In genomic region chr9:73023025-73023541, GRCh38 we compare ENCODE assay signal across 8 cellular contexts.
DNase-seq lines count a peak whose midpoint lies in the region; ATAC-seq, FAIRE-seq and TF ChIP-seq lines count a peak whose summit lies in the region.

No MANE protein-coding gene starts in this region.

- FAIRE-seq in A549 (lab: Jason Lieb, UNC), result peak; percentile 93

- H3K4me2 ChIP-seq in A549, result peak overlapping the region; percentile 71

- H3K9me3 ChIP-seq in A549 (peaks cover 17% of the 10 kb centered on the region), right cardiac atrium (ENCODE audit: control insufficient read depth, low read length) (no peaks in the 10 kb centered on the region), sigmoid colon (no peaks in the 10 kb centered on the region)

- H3K4me3 ChIP-seq in A549 (no peak overlapping the region; the same call in 2 of the 3 replicates), HL-60 (replicated peaks; ENCODE audit: insufficient read depth, low read length) (no peak overlapping the region), right cardiac atrium (ENCODE audit: low read length) (no peak overlapping the region), sigmoid colon (no peak overlapping the region)

- TF ChIP-seq CTCF in A549 (IDR thresholded peaks at IDR 0.05) (peak; percentile 92), HL-60 (IDR thresholded peaks at IDR 0.05; ENCODE audit: insufficient read depth, low read length) (peak; percentile 71), sigmoid colon (IDR thresholded peaks at IDR 0.05) (peak; percentile 81 to 85 (median 84))

- TF ChIP-seq EP300 in A549 (IDR thresholded peaks at IDR 0.05) (peak in 1 of 2 experiments; percentile 41; a peak in 1 of 5 replicates), sigmoid colon (IDR thresholded peaks at IDR 0.05) (no peak)

- intact Hi-C loops in right cardiac atrium (cut with DNase I) (loop anchor here in 3 of 4 donors (5.0 to 10.0 kb wide), 2 partner anchors 62 to 166 kb away; no protein-coding TSS in a partner anchor), sigmoid colon (cut with DNase I) (loop anchor here (1.0 to 5.0 kb wide), 4 partner anchors 60 to 166 kb away; partner anchors contain the start of gene ALDH1A1)

- POLR2A ChIA-PET in A549 (lab: Yijun Ruan, JAX), result interaction anchor here (0.6 to 1.7 kb wide), 3 partner anchors 73 to 97 kb away, joined by 3 to 6 read pairs (median 3); no protein-coding TSS in a partner anchor

- under 1% methylated on average over 7 of the region's 7 CpGs for WGBS in A549 (ENCODE audit: missing lambda C conversion rate)
- 14% methylated on average over 7 of the region's 7 CpGs for WGBS in right cardiac atrium
- WGBS in sigmoid colon, 2 donors, result 2 to 9% methylated on average over 7 of the region's 7 CpGs

- peak overlapping the region; percentile 87 to 89 for H3K27ac ChIP-seq in A549
- H3K27ac ChIP-seq in HL-60 (replicated peaks), result no peak overlapping the region
- no peak overlapping the region for H3K27ac ChIP-seq in right cardiac atrium (ENCODE audit: low read length)
- H3K27ac ChIP-seq in sigmoid colon, result peak overlapping the region in 3 of 4 donors; percentile 42 to 61 (median 45)

- peak; percentile 42 to 96 for DNase-seq in A549 (ENCODE audit: low read depth in 1 of 2, low spot score in 1 of 2)
- DNase-seq in HL-60 (ENCODE audit: low read depth in 1 of 2, low spot score in 1 of 2), result peak; percentile 13 to 41
- peak; percentile 61 for DNase-seq in RPMI7951 (ENCODE audit: low read depth)
- peak; percentile 1 for DNase-seq in activated naive CD8-positive, alpha-beta T cell treated with anti-CD3 and anti-CD28 coated beads, Interleukin-2, amount 50 U/mL, for 16 hours (ENCODE audit: low read depth, low spot score)
- DNase-seq in right cardiac atrium, result peak; percentile 32 to 62 (median 49)
- DNase-seq in sigmoid colon, result peak; percentile 75

- ATAC-seq in A549 (peak; percentile 77 to 89), GM18498 (IDR thresholded peaks at IDR 0.05; ENCODE audit: unreplicated experiment) (peak; percentile 74), right cardiac atrium (peak; percentile 55 to 60), HG03025 (IDR thresholded peaks at IDR 0.05; ENCODE audit: low FRiP score, unreplicated experiment) (no peak)

- no peak for TF ChIP-seq POLR2A in A549 (IDR thresholded peaks at IDR 0.05; ENCODE audit: low read length)
- no peak for TF ChIP-seq POLR2A in sigmoid colon (IDR thresholded peaks at IDR 0.05)

- H3K4me1 ChIP-seq in A549 (peaks cover 27% of the 10 kb centered on the region), right cardiac atrium (ENCODE audit: control insufficient read depth, insufficient read depth, low read length) (no peaks in the 10 kb centered on the region), sigmoid colon (peaks cover 0 to 18% (median 12%) of the 10 kb centered on the region in 4 donors)

- peaks cover 6% of the 10 kb centered on the region for H3K27me3 ChIP-seq in HL-60 (ENCODE audit: insufficient read depth, poor library complexity, severe bottlenecking)
- no peaks in the 10 kb centered on the region for H3K27me3 ChIP-seq in right cardiac atrium (ENCODE audit: control insufficient read depth, insufficient read depth)
- no peaks in the 10 kb centered on the region for H3K27me3 ChIP-seq in sigmoid colon

- no peaks in the 10 kb centered on the region for H3K36me3 ChIP-seq in sigmoid colon

- CTCF ChIA-PET in A549 (lab: Yijun Ruan, JAX), result interaction anchor here (0.6 to 3.8 kb wide), 54 partner anchors 9 to 983 kb away, joined by 3 to 35 read pairs (median 7); no protein-coding TSS in a partner anchor

- peak; percentile 96 to 97 for TF ChIP-seq RAD21 in A549 (conservative IDR thresholded peaks at IDR 0.05 in 1 of 2, IDR thresholded peaks at IDR 0.05 in 1 of 2)

TF ChIP-seq in A549, 52 proteins besides CTCF, POLR2A, EP300 and RAD21 (continues in another document):
- TF ChIP-seq JUNB (IDR thresholded peaks at IDR 0.05) (no peak), JUN (IDR thresholded peaks at IDR 0.05) (peak in 1 of 2 experiments; percentile 65; a peak in 3 of 5 replicates), TP53 (CRISPR knock-in tag; IDR thresholded peaks at IDR 0.05) (no peak), GATA3 (IDR thresholded peaks at IDR 0.05; ENCODE audit: borderline replicate concordance) (peak; percentile 73), POLR2AphosphoS2 (conservative IDR thresholded peaks at IDR 0.05; ENCODE audit: low read length) (no peak), PHF8 (IDR thresholded peaks at IDR 0.05; ENCODE audit: borderline replicate concordance, low read depth) (no peak), CBX2 (IDR thresholded peaks at IDR 0.05; ENCODE audit: borderline replicate concordance, low read depth) (no peak), CBX8 (IDR thresholded peaks at IDR 0.05) (no peak), ZNF302 (CRISPR knock-in tag; IDR thresholded peaks at IDR 0.05) (no peak), HOXB5 (CRISPR knock-in tag; IDR thresholded peaks at IDR 0.05) (no peak; the same call in 1 of the 2 replicates), KDM5A (IDR thresholded peaks at IDR 0.05) (no peak), FOSB (CRISPR knock-in tag; IDR thresholded peaks at IDR 0.05) (no peak), MAFK (IDR thresholded peaks at IDR 0.05; ENCODE audit: partially characterized antibody) (no peak), ESRRA (IDR thresholded peaks at IDR 0.05; ENCODE audit: borderline replicate concordance, low read length) (no peak), RCOR1 (IDR thresholded peaks at IDR 0.05; ENCODE audit: low read depth, low read length) (no peak), NFE2L2 (conservative IDR thresholded peaks at IDR 0.05; ENCODE audit: low read length) (no peak), PBX3 (IDR thresholded peaks at IDR 0.05) (no peak), ZSCAN20 (CRISPR knock-in tag; IDR thresholded peaks at IDR 0.05) (no peak), RFX5 (IDR thresholded peaks at IDR 0.05) (no peak), RNF2 (IDR thresholded peaks at IDR 0.05; ENCODE audit: borderline replicate concordance, low read depth) (no peak), NR3C1 (IDR thresholded peaks at IDR 0.05) (no peak), HES2 (IDR thresholded peaks at IDR 0.05) (no peak), HEYL (CRISPR knock-in tag; IDR thresholded peaks at IDR 0.05) (no peak), ZC3H11A (IDR thresholded peaks at IDR 0.05) (no peak), BHLHE40 (IDR thresholded peaks at IDR 0.05; ENCODE audit: low read depth, low read length) (no peak), HOXB13 (CRISPR knock-in tag; IDR thresholded peaks at IDR 0.05; ENCODE audit: low read depth) (no peak; the same call in none of the 2 replicates), CHD4 (IDR thresholded peaks at IDR 0.05; ENCODE audit: borderline replicate concordance) (no peak), HDAC2 (IDR thresholded peaks at IDR 0.05) (no peak), CEBPB (IDR thresholded peaks at IDR 0.05) (peak; percentile 32 to 80; a peak in 2 of 4 replicates), ZFP36 (IDR thresholded peaks at IDR 0.05; ENCODE audit: borderline replicate concordance, partially characterized antibody) (no peak)
- TF ChIP-seq, protein P1, sequence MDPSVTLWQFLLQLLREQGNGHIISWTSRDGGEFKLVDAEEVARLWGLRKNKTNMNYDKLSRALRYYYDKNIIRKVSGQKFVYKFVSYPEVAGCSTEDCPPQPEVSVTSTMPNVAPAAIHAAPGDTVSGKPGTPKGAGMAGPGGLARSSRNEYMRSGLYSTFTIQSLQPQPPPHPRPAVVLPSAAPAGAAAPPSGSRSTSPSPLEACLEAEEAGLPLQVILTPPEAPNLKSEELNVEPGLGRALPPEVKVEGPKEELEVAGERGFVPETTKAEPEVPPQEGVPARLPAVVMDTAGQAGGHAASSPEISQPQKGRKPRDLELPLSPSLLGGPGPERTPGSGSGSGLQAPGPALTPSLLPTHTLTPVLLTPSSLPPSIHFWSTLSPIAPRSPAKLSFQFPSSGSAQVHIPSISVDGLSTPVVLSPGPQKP (IDR thresholded peaks at IDR 0.05; ENCODE audit: low read depth, low read length), result no peak
- TF ChIP-seq, protein P2, sequence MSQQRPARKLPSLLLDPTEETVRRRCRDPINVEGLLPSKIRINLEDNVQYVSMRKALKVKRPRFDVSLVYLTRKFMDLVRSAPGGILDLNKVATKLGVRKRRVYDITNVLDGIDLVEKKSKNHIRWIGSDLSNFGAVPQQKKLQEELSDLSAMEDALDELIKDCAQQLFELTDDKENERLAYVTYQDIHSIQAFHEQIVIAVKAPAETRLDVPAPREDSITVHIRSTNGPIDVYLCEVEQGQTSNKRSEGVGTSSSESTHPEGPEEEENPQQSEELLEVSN (IDR thresholded peaks at IDR 0.05; ENCODE audit: borderline replicate concordance, low read depth), result peak; percentile 86
- TF ChIP-seq, protein P3, sequence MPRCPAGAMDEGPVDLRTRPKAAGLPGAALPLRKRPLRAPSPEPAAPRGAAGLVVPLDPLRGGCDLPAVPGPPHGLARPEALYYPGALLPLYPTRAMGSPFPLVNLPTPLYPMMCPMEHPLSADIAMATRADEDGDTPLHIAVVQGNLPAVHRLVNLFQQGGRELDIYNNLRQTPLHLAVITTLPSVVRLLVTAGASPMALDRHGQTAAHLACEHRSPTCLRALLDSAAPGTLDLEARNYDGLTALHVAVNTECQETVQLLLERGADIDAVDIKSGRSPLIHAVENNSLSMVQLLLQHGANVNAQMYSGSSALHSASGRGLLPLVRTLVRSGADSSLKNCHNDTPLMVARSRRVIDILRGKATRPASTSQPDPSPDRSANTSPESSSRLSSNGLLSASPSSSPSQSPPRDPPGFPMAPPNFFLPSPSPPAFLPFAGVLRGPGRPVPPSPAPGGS (IDR thresholded peaks at IDR 0.05), result 0 out of 3 replicates have a peak, but pooled peaks have one; percentile 26

Comparison
In these comparisons a context has a peak if more than half of its experiments do, and no peak if none do; other contexts are left out.
1. DNase-seq: peak in every context shown above with its lines; median percentile 75 in sigmoid colon; 69 in A549; 61 in RPMI7951; 49 in right cardiac atrium; 27 in HL-60; 1 in activated naive CD8-positive, alpha-beta T cell treated with anti-CD3 and anti-CD28 coated beads, Interleukin-2, amount 50 U/mL, for 16 hours.
2. H3K27ac ChIP-seq: peak in A549 (2 of 2) and sigmoid colon (3 of 4); none in HL-60 (single experiment) and right cardiac atrium (single experiment).
3. Peak in every context shown above with its lines, with median percentiles within 50 percentile points of each other: CTCF ChIP-seq.